In genomic region chr11:66978717-66979116, GRCh38 we compare ENCODE assay signal across 8 cellular contexts. TPM values are rescaled to one million over a fixed set of nuclear protein-coding genes. Genes with fewer than 3 reads are reported as not detected.
"Had no signal": no experiment of that assay in that cellular context is flagged by ENCODE, and none has a peak within 500 bp of the region (broad histone marks: within the 10 kb centered on the region; RNA-seq: fewer than 3 reads in every experiment).

No MANE protein-coding gene starts in this region.

- H2AFZ ChIP-seq: GM23248 had no signal

- FAIRE-seq: HTR-8/SVneo had no signal

- H3K4me3 ChIP-seq: GM23248, HAP-1 had no signal

- H3K27ac ChIP-seq: GM23248 had no signal

- H3K27ac Mint-ChIP-seq: IgD-negative memory B cell had no signal

- H3K9ac ChIP-seq: GM23248 had no signal

- H3K4me3 Mint-ChIP-seq: IgD-negative memory B cell had no signal

- H3K36me3 ChIP-seq: HAP-1 had no signal

- DNase-seq: GM23248, GOT3, H7, KG1 had no signal

- H3K9me3 ChIP-seq: HAP-1 had no signal

- H3K4me1 Mint-ChIP-seq: IgD-negative memory B cell had no signal

RNA-seq across cellular contexts. Expression of gene C11orf86, which starts 3.6 kb away (rescaled TPM):
- total RNA-seq: GM23248, H4 had no signal
- polyA plus RNA-seq: GM23248, IgD-negative memory B cell had no signal

RNA-seq across cellular contexts. Expression of gene SYT12, which starts 44.2 kb away (rescaled TPM):
- total RNA-seq: H4 had no signal
- polyA plus RNA-seq: IgD-negative memory B cell had no signal
